20 cellular contexts compared by ENCODE assay signal in the genomic region with DNA sequence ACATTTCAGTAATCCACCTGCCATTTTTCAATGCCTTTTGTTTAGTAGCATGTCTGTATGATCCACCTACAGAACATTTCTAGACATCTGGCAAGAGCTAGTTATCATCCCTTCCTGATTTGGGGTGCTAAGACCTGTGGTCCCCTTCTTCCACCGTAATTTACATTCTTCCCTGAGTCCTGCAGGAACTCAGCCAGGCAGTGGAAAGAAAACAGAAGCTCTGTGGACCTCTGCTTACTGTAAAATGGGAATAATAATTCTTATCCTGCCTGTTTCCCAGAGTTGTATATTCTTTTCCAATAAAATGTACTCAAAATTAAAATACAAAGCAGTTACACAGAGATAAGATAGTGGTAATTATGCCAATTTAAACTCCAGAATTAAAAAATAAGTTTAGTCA.
A peak's percentile ranks its signal among the peaks of the same experiment; 100 is the strongest.
DNase-seq lines count a peak whose midpoint lies in the region; ATAC-seq, FAIRE-seq and TF ChIP-seq lines count a peak whose summit lies in the region.
"Had no signal": no experiment of that assay in that cellular context is flagged by ENCODE, and none has a peak within 500 bp of the region (broad histone marks: within the 10 kb centered on the region; RNA-seq: fewer than 3 reads in every experiment).

No MANE protein-coding gene starts in this region.

- no peak overlapping the region for H3K18ac ChIP-seq in H1 (ENCODE audit: extremely low read depth, low read length)

- H3K27ac Mint-ChIP-seq in osteocyte (ENCODE audit: unreplicated experiment): peak overlapping the region; percentile 33
- no peak overlapping the region for H3K27ac Mint-ChIP-seq in activated CD8-positive, alpha-beta T cell treated with anti-CD3 and anti-CD28 coated beads for 36 hours
- H3K27ac Mint-ChIP-seq: CD14-positive monocyte; CD4-positive, alpha-beta memory T cell had no signal

- peaks cover 5 to 84% of the 10 kb centered on the region in 2 experiments; a peak in 3 of 4 replicates for H3K79me2 ChIP-seq in H1 (ENCODE audit: control insufficient read depth in 1 of 2, insufficient read depth in 2 of 2, low read length in 2 of 2)

- no peak overlapping the region for H2BK12ac ChIP-seq in H1 (ENCODE audit: low read depth, low read length)

- peaks cover 33% of the 10 kb centered on the region for H3K4me1 Mint-ChIP-seq in osteocyte (ENCODE audit: unreplicated experiment)
- H3K4me1 Mint-ChIP-seq in activated CD8-positive, alpha-beta T cell treated with anti-CD3 and anti-CD28 coated beads for 36 hours (ENCODE audit: low read depth): no peaks in the 10 kb centered on the region
- H3K4me1 Mint-ChIP-seq: CD14-positive monocyte had no signal

- H4K5ac ChIP-seq in H1 (ENCODE audit: insufficient read length, low read depth, low read length): no peak overlapping the region

- H3K4me3 ChIP-seq in A549 (no peak overlapping the region), HUES48 (ENCODE audit: low read depth, low read length) (no peak overlapping the region), H1 (ENCODE audit: extremely low read depth in 1 of 4, insufficient read depth in 2 of 4, low read depth in 3 of 4, low read length in 4 of 4) (no peak overlapping the region)
- H3K4me3 ChIP-seq: BLaER1, GM12878, K562 had no signal

- H4K20me1 ChIP-seq in H1 (replicated peaks in 1 of 2; ENCODE audit: control insufficient read depth in 1 of 2, insufficient read depth in 2 of 2, low read length in 2 of 2): peaks cover 13 to 21% of the 10 kb centered on the region in 2 experiments

- H3K36me3 ChIP-seq in HUES48 (ENCODE audit: control insufficient read depth, insufficient read depth, low read length) (no peaks in the 10 kb centered on the region; the same call in 1 of the 2 replicates), H1 (ENCODE audit: control insufficient read depth in 2 of 4, insufficient read depth in 4 of 4, low read length in 3 of 4) (no peaks in the 10 kb centered on the region)

- H3K14ac ChIP-seq in H1 (ENCODE audit: insufficient read length): no peak overlapping the region

- H2BK15ac ChIP-seq in H1 (ENCODE audit: low read length): no peak overlapping the region

- H3K36me3 Mint-ChIP-seq in osteocyte (ENCODE audit: unreplicated experiment): peaks cover 12% of the 10 kb centered on the region
- no peaks in the 10 kb centered on the region for H3K36me3 Mint-ChIP-seq in activated CD8-positive, alpha-beta T cell treated with anti-CD3 and anti-CD28 coated beads for 36 hours (ENCODE audit: low read depth)
- H3K36me3 Mint-ChIP-seq: CD4-positive, alpha-beta memory T cell had no signal

- ATAC-seq in A549: no peak
- no peak for ATAC-seq in activated CD8-positive, alpha-beta T cell treated with anti-CD3 and anti-CD28 coated beads for 36 hours
- ATAC-seq: GM12878, K562 had no signal

- H2AFZ ChIP-seq in H1 (ENCODE audit: low read length): no peak overlapping the region

- TF ChIP-seq RAD21 in A549 (conservative IDR thresholded peaks at IDR 0.05 in 1 of 2, IDR thresholded peaks at IDR 0.05 in 1 of 2) (no peak), H1 (IDR thresholded peaks at IDR 0.05 in 1 of 2, conservative IDR thresholded peaks at IDR 0.05 in 1 of 2; ENCODE audit: low read depth in 2 of 2, low read length in 2 of 2) (no peak)

- TF ChIP-seq EP300 in A549 (IDR thresholded peaks at IDR 0.05): no peak
- TF ChIP-seq EP300 in H1 (IDR thresholded peaks at IDR 0.05; ENCODE audit: borderline replicate concordance in 1 of 2, low read depth in 2 of 2, low read length in 2 of 2): no peak

- no peaks in the 10 kb centered on the region for H3K27me3 Mint-ChIP-seq in osteocyte (ENCODE audit: unreplicated experiment)
- no peaks in the 10 kb centered on the region for H3K27me3 Mint-ChIP-seq in activated CD8-positive, alpha-beta T cell treated with anti-CD3 and anti-CD28 coated beads for 36 hours

- no peaks in the 10 kb centered on the region; the same call in 1 of the 2 replicates for H3K23me2 ChIP-seq in H1 (ENCODE audit: low read depth, low read length)

- TF ChIP-seq CTCF in A549 (IDR thresholded peaks at IDR 0.05) (no peak), H1 (IDR thresholded peaks at IDR 0.05; ENCODE audit: control extremely low read depth in 1 of 3, insufficient read depth in 1 of 3, low read depth in 1 of 3, low read length in 3 of 3) (no peak), osteocyte (IDR thresholded peaks at IDR 0.05) (no peak)
- no peak for TF ChIP-seq CTCF in activated CD8-positive, alpha-beta T cell treated with anti-CD3 and anti-CD28 coated beads for 36 hours (IDR thresholded peaks at IDR 0.05)

- H3K9me3 ChIP-seq in A549 (no peaks in the 10 kb centered on the region), HUES48 (ENCODE audit: control insufficient read depth, insufficient read depth, low read length) (no peaks in the 10 kb centered on the region), H1 (ENCODE audit: insufficient read depth in 2 of 2, low read depth in 1 of 2, low read length in 1 of 2) (no peaks in the 10 kb centered on the region)
- H3K9me3 ChIP-seq: BLaER1 had no signal

- H3K9me3 Mint-ChIP-seq in osteocyte (ENCODE audit: unreplicated experiment): no peaks in the 10 kb centered on the region
- no peaks in the 10 kb centered on the region for H3K9me3 Mint-ChIP-seq in activated CD8-positive, alpha-beta T cell treated with anti-CD3 and anti-CD28 coated beads for 36 hours
- H3K9me3 Mint-ChIP-seq: CD14-positive monocyte; CD4-positive, alpha-beta memory T cell had no signal

- H3K27ac ChIP-seq in A549 (peak overlapping the region; percentile 92; a peak in 5 of 6 replicates), HUES48 (ENCODE audit: low read depth, low read length) (peak overlapping the region; percentile 67), H1 (ENCODE audit: low read depth, low read length) (no peak overlapping the region)
- H3K27ac ChIP-seq: 22Rv1, BLaER1, HL-60 had no signal

- DNase-seq in A549 (ENCODE audit: low read depth in 1 of 2, low spot score in 1 of 2) (no peak), H1 (ENCODE audit: low read depth in 1 of 2, low spot score in 2 of 2) (no peak), osteocyte (ENCODE audit: extremely low spot score, unreplicated experiment) (no peak), MV-4-11 (lab: John Stamatoyannopoulos, UW) (no peak), NCI-H69 (lab: John Stamatoyannopoulos, UW) (no peak)
- DNase-seq in activated CD8-positive, alpha-beta T cell treated with anti-CD3 and anti-CD28 coated beads for 36 hours: no peak
- DNase-seq in stimulated activated CD4-positive, alpha-beta T cell treated with anti-CD3 and anti-CD28 coated beads, Interleukin-15, amount 100 ng/mL, for 24 hours: no peak
- DNase-seq: CD4-positive, alpha-beta memory T cell; DND-41; EL; HCEC 1CT; IMR-90 had no signal

- FAIRE-seq in A549 (lab: Jason Lieb, UNC) (no peak), H1 (lab: Jason Lieb, UNC) (no peak)
- FAIRE-seq: GM12878, H54, K562 had no signal

- no peak overlapping the region for H4K91ac ChIP-seq in H1 (replicated peaks; ENCODE audit: insufficient read length, low read length)

- no peak overlapping the region for H2AK5ac ChIP-seq in H1 (ENCODE audit: low read depth, low read length)

- H3K9ac ChIP-seq in HUES48 (ENCODE audit: low read depth, low read length): no peak overlapping the region
- H3K9ac ChIP-seq in H1 (replicated peaks in 1 of 4; ENCODE audit: extremely low read depth in 1 of 4, low read depth in 3 of 4, low read length in 3 of 4): no peak overlapping the region
- H3K9ac ChIP-seq: BLaER1 had no signal

- peaks cover 73% of the 10 kb centered on the region for H3K4me1 ChIP-seq in A549
- H3K4me1 ChIP-seq in HUES48 (ENCODE audit: control insufficient read depth, insufficient read depth, low read length): peaks cover 40% of the 10 kb centered on the region
- peaks cover 2 to 25% (median 17%) of the 10 kb centered on the region in 4 experiments; a peak in 6 of 7 replicates for H3K4me1 ChIP-seq in H1 (replicated peaks in 1 of 4; ENCODE audit: control insufficient read depth in 3 of 4, insufficient read depth in 4 of 4, low read length in 3 of 4)
- H3K4me1 ChIP-seq: BLaER1 had no signal

- 70% methylated on average over 1 of the region's 1 CpG for WGBS in A549 (ENCODE audit: missing lambda C conversion rate)
- 100% methylated on average over 1 of the region's 1 CpG; no CpG with 5 or more reads in 1 of the 2 experiments for WGBS in H1 (ENCODE audit: extremely low coverage in 1 of 2, insufficient coverage in 1 of 2, insufficient read length in 1 of 2, insufficient replicate concordance in 2 of 2, low coverage in 1 of 2, low lambda C conversion rate in 2 of 2, missing lambda C conversion rate in 1 of 2), 2 experiments

- no peak overlapping the region for H2BK20ac ChIP-seq in H1 (ENCODE audit: low read length)

- H2BK5ac ChIP-seq in H1 (ENCODE audit: low read depth, low read length): no peak overlapping the region

- peaks cover 13% of the 10 kb centered on the region for H3K79me1 ChIP-seq in H1 (ENCODE audit: low read depth, low read length)

- H2BK120ac ChIP-seq in H1 (replicated peaks; ENCODE audit: low read depth, low read length): no peak overlapping the region

- no peak overlapping the region for H4K8ac ChIP-seq in H1 (ENCODE audit: extremely low read depth, insufficient read depth, low read length)

- CTCF ChIA-PET in A549 (lab: Yijun Ruan, JAX) (interaction anchor here (0.6 to 1.7 kb wide), 3 partner anchors 27 to 49 kb away, joined by 3 to 6 read pairs (median 4); no protein-coding TSS in a partner anchor), H1 (lab: Charles Lee; ENCODE audit: partially characterized antibody) (interaction anchor here (0.7 to 0.9 kb wide), 3 partner anchors 13 to 91 kb away, joined by 3 read pairs; no protein-coding TSS in a partner anchor)
- CTCF ChIA-PET in activated CD8-positive, alpha-beta T cell treated with anti-CD3 and anti-CD28 coated beads for 36 hours (lab: Charles Lee): no interaction called here

- no peak overlapping the region for H3K4me2 ChIP-seq in A549
- no peak overlapping the region for H3K4me2 ChIP-seq in H1 (ENCODE audit: insufficient read depth in 1 of 2, low read depth in 2 of 2, low read length in 2 of 2)
- H3K4me2 ChIP-seq: BLaER1 had no signal

- peak overlapping the region; percentile 54 for H3K4ac ChIP-seq in H1 (replicated peaks; ENCODE audit: insufficient read length, low read depth, low read length)

- POLR2A ChIA-PET in A549 (lab: Yijun Ruan, JAX): no interaction called here
- POLR2A ChIA-PET in H1 (lab: Charles Lee; ENCODE audit: partially characterized antibody): interaction anchor here (1.3 kb wide), 1 partner anchor 20 kb away, joined by 4 read pairs; no protein-coding TSS in a partner anchor
- POLR2A ChIA-PET in activated CD8-positive, alpha-beta T cell treated with anti-CD3 and anti-CD28 coated beads for 36 hours (lab: Charles Lee): interaction anchor here (1.3 kb wide), 1 partner anchor 11 kb away, joined by 4 read pairs; no protein-coding TSS in a partner anchor

- intact Hi-C loops in activated CD8-positive, alpha-beta T cell treated with anti-CD3 and anti-CD28 coated beads for 36 hours (cut with micrococcal nuclease): no loop called here

- H3K27me3 ChIP-seq in HUES48 (ENCODE audit: control insufficient read depth, insufficient read depth, low read length): no peaks in the 10 kb centered on the region
- no peaks in the 10 kb centered on the region for H3K27me3 ChIP-seq in H1 (replicated peaks in 1 of 4; ENCODE audit: control insufficient read depth in 3 of 4, extremely low read depth in 1 of 4, insufficient read depth in 3 of 4, low read length in 3 of 4)
- H3K27me3 ChIP-seq: BLaER1 had no signal

- H3K4me3 Mint-ChIP-seq in osteocyte (ENCODE audit: unreplicated experiment): no peak overlapping the region
- H3K4me3 Mint-ChIP-seq in activated CD8-positive, alpha-beta T cell treated with anti-CD3 and anti-CD28 coated beads for 36 hours: no peak overlapping the region
- H3K4me3 Mint-ChIP-seq: CD14-positive monocyte; CD4-positive, alpha-beta memory T cell had no signal

- TF ChIP-seq POLR2A in A549 (IDR thresholded peaks at IDR 0.05; ENCODE audit: low read length) (no peak), H1 (IDR thresholded peaks at IDR 0.05; ENCODE audit: control extremely low read depth in 1 of 2, low read depth in 2 of 2, low read length in 2 of 2) (no peak)

- no peak overlapping the region for H3K56ac ChIP-seq in H1 (replicated peaks; ENCODE audit: insufficient read length, low read depth, low read length)

- no peak overlapping the region for H3K23ac ChIP-seq in H1 (ENCODE audit: insufficient read length)
